ENCODE assay signal across 10 cellular contexts in genomic region chr10:116742367-116743265, GRCh38. TPM values are rescaled to one million over a fixed set of nuclear protein-coding genes. Genes with fewer than 3 reads are reported as not detected.
DNase-seq lines count a peak whose midpoint lies in the region; ATAC-seq, FAIRE-seq and TF ChIP-seq lines count a peak whose summit lies in the region.
"Had no signal": no experiment of that assay in that cellular context is flagged by ENCODE, and none has a peak within 500 bp of the region (broad histone marks: within the 10 kb centered on the region; RNA-seq: fewer than 3 reads in every experiment).

Gene HSPA12A (minus strand): TSS chr10:116742566. CDS start chr10:116742469, 97 bp downstream.

- H3K36me3 Mint-ChIP-seq in activated CD4-positive, alpha-beta memory T cell treated with anti-CD3 and anti-CD28 coated beads for 36 hours: no peaks in the 10 kb centered on the region

- intact Hi-C loops in activated CD4-positive, alpha-beta memory T cell treated with anti-CD3 and anti-CD28 coated beads for 36 hours (cut with micrococcal nuclease): loop anchor here (1.0 to 2.0 kb wide), 3 partner anchors 16 to 432 kb away; no protein-coding TSS in a partner anchor

- peak; percentile 12 for DNase-seq in DMS79 treated with DMSO at 0.1 percent for 48 hours (lab: John Stamatoyannopoulos, UW)
- DNase-seq in DMS79 (lab: John Stamatoyannopoulos, UW): no peak
- peak; percentile 39 for DNase-seq in HFF-Myc (ENCODE audit: extremely low read depth, low read depth)
- peak; percentile 58 for DNase-seq in NCI-H146 (lab: John Stamatoyannopoulos, UW)
- peak; percentile 59 for DNase-seq in activated CD4-positive, alpha-beta memory T cell treated with anti-CD3 and anti-CD28 coated beads for 36 hours
- peak in 1 of 2 experiments; percentile 82 for DNase-seq in H1 (ENCODE audit: low read depth in 1 of 2, low spot score in 2 of 2)
- peak; percentile 74 for DNase-seq in lung (ENCODE audit: low spot score)
- DNase-seq in stimulated activated CD4-positive, alpha-beta T cell treated with anti-CD3 and anti-CD28 coated beads, Interleukin-4, amount 100 ng/mL, for 48 hours (ENCODE audit: low read depth in 2 of 2): peak; percentile 44

- H3K23ac ChIP-seq in H1 (ENCODE audit: insufficient read length): no peak within 1 kb of the TSS

- H3K4me1 ChIP-seq in H1 (replicated peaks in 1 of 4; ENCODE audit: control insufficient read depth in 3 of 4, insufficient read depth in 4 of 4, low read length in 3 of 4) (peaks cover 0 to 9% (median 3%) of the 10 kb centered on the region in 4 experiments; a peak in 6 of 7 replicates), lung (ENCODE audit: control insufficient read depth in 2 of 2, insufficient read depth in 2 of 2, low read length in 2 of 2) (peaks cover 0 to 2% of the 10 kb centered on the region in 2 donors)

- H2BK20ac ChIP-seq in H1 (ENCODE audit: low read length): no peak within 1 kb of the TSS

- no peak for TF ChIP-seq EP300 in H1 (IDR thresholded peaks at IDR 0.05; ENCODE audit: borderline replicate concordance in 1 of 2, low read depth in 2 of 2, low read length in 2 of 2)

- H3K27ac ChIP-seq in H1 (ENCODE audit: low read depth, low read length): no peak within 1 kb of the TSS
- peak within 1 kb of the TSS; percentile 83 to 98 for H3K27ac ChIP-seq in lung (ENCODE audit: low read depth in 1 of 2, low read length in 1 of 2)

- H3K4me3 ChIP-seq in HFF-Myc (replicated peaks; ENCODE audit: low read depth, low read length) (peak within 1 kb of the TSS; percentile 69), H1 (ENCODE audit: extremely low read depth in 1 of 4, insufficient read depth in 2 of 4, low read depth in 3 of 4, low read length in 4 of 4) (peak within 1 kb of the TSS; percentile 54 to 72 (median 58)), lung (peak within 1 kb of the TSS; percentile 67)

- H3K36me3 ChIP-seq in H1 (ENCODE audit: control insufficient read depth in 2 of 4, insufficient read depth in 4 of 4, low read length in 3 of 4): peaks cover 0 to 5% (median 0%) of the 10 kb centered on the region in 4 experiments; a peak in 1 of 8 replicates
- no peaks in the 10 kb centered on the region for H3K36me3 ChIP-seq in lung (ENCODE audit: control insufficient read depth in 2 of 2, insufficient read depth in 2 of 2, low read length in 2 of 2)

- peak within 1 kb of the TSS in 2 of 4 experiments; percentile 31 to 83; a peak in 2 of 7 replicates for H3K9ac ChIP-seq in H1 (replicated peaks in 1 of 4; ENCODE audit: extremely low read depth in 1 of 4, low read depth in 3 of 4, low read length in 3 of 4)

- H2BK5ac ChIP-seq in H1 (ENCODE audit: low read depth, low read length): no peak within 1 kb of the TSS

- H3K4me2 ChIP-seq in H1 (ENCODE audit: insufficient read depth in 1 of 2, low read depth in 2 of 2, low read length in 2 of 2): peak within 1 kb of the TSS; percentile 78 to 86

- H3K23me2 ChIP-seq in H1 (ENCODE audit: low read depth, low read length): peaks cover 16% of the 10 kb centered on the region; the same call in 1 of the 2 replicates

- H3K18ac ChIP-seq in H1 (ENCODE audit: extremely low read depth, low read length): no peak within 1 kb of the TSS

- no peak within 1 kb of the TSS for H3K4me3 Mint-ChIP-seq in activated CD4-positive, alpha-beta memory T cell treated with anti-CD3 and anti-CD28 coated beads for 36 hours
- H3K4me3 Mint-ChIP-seq: stimulated activated naive CD8-positive, alpha-beta T cell treated with anti-CD3 and anti-CD28 coated beads, Interleukin-15, Interleukin-2, amounts not matched to agents 100 ng/mL and 50 ng/mL, for 24 hours had no signal

- H2BK15ac ChIP-seq in H1 (ENCODE audit: low read length): no peak within 1 kb of the TSS

- H3K79me2 ChIP-seq in H1 (ENCODE audit: control insufficient read depth in 1 of 2, insufficient read depth in 2 of 2, low read length in 2 of 2): no peaks in the 10 kb centered on the region

- H3K4me1 Mint-ChIP-seq in activated CD4-positive, alpha-beta memory T cell treated with anti-CD3 and anti-CD28 coated beads for 36 hours (ENCODE audit: low read depth): no peaks in the 10 kb centered on the region

- peaks cover 61% of the 10 kb centered on the region for H3K27me3 Mint-ChIP-seq in activated CD4-positive, alpha-beta memory T cell treated with anti-CD3 and anti-CD28 coated beads for 36 hours

- peak in 1 of 2 experiments; percentile 29; a peak in 1 of 3 replicates for TF ChIP-seq POLR2A in H1 (IDR thresholded peaks at IDR 0.05; ENCODE audit: control extremely low read depth in 1 of 2, low read depth in 2 of 2, low read length in 2 of 2)

- no peak within 1 kb of the TSS for H2BK12ac ChIP-seq in H1 (ENCODE audit: low read depth, low read length)

- H4K91ac ChIP-seq in H1 (replicated peaks; ENCODE audit: insufficient read length, low read length): no peak within 1 kb of the TSS

- H4K8ac ChIP-seq in H1 (ENCODE audit: extremely low read depth, insufficient read depth, low read length): no peak within 1 kb of the TSS

- no peaks in the 10 kb centered on the region for H3K79me1 ChIP-seq in H1 (ENCODE audit: low read depth, low read length)

- H3K9me3 Mint-ChIP-seq in activated CD4-positive, alpha-beta memory T cell treated with anti-CD3 and anti-CD28 coated beads for 36 hours: no peaks in the 10 kb centered on the region
- H3K9me3 Mint-ChIP-seq: stimulated activated naive CD8-positive, alpha-beta T cell treated with anti-CD3 and anti-CD28 coated beads, Interleukin-15, Interleukin-2, amounts not matched to agents 100 ng/mL and 50 ng/mL, for 24 hours had no signal

- POLR2A ChIA-PET in activated CD4-positive, alpha-beta memory T cell treated with anti-CD3 and anti-CD28 coated beads for 36 hours (lab: Charles Lee): no interaction called here
- POLR2A ChIA-PET in H1 (lab: Charles Lee; ENCODE audit: partially characterized antibody): no interaction called here

- no peak within 1 kb of the TSS for H2BK120ac ChIP-seq in H1 (replicated peaks; ENCODE audit: low read depth, low read length)

- no peak within 1 kb of the TSS for H3K56ac ChIP-seq in H1 (replicated peaks; ENCODE audit: insufficient read length, low read depth, low read length)

- H4K5ac ChIP-seq in H1 (ENCODE audit: insufficient read length, low read depth, low read length): no peak within 1 kb of the TSS

- TF ChIP-seq RAD21 in H1 (IDR thresholded peaks at IDR 0.05 in 1 of 2, conservative IDR thresholded peaks at IDR 0.05 in 1 of 2; ENCODE audit: low read depth in 2 of 2, low read length in 2 of 2): no peak

- TF ChIP-seq CTCF in HFF-Myc (IDR thresholded peaks at IDR 0.05; ENCODE audit: low read depth, low read length, missing control alignments) (no peak), H1 (IDR thresholded peaks at IDR 0.05; ENCODE audit: control extremely low read depth in 1 of 3, insufficient read depth in 1 of 3, low read depth in 1 of 3, low read length in 3 of 3) (no peak), lung (IDR thresholded peaks at IDR 0.05; ENCODE audit: control extremely low read depth, extremely low read depth) (no peak)

- H3K14ac ChIP-seq in H1 (ENCODE audit: insufficient read length): no peak within 1 kb of the TSS

- FAIRE-seq in H1 (lab: Jason Lieb, UNC): no peak
- FAIRE-seq: A204.1 had no signal

- 3% methylated on average over 40 of the region's 114 CpGs; no CpG with 5 or more reads in 1 of the 2 experiments for WGBS in H1 (ENCODE audit: extremely low coverage in 1 of 2, insufficient coverage in 1 of 2, insufficient read length in 1 of 2, insufficient replicate concordance in 2 of 2, low coverage in 1 of 2, low lambda C conversion rate in 2 of 2, missing lambda C conversion rate in 1 of 2), 2 experiments
- WGBS in lung, 2 donors: 1% methylated on average over 66 to 114 of the region's 114 CpGs

- H3K27ac Mint-ChIP-seq in activated CD4-positive, alpha-beta memory T cell treated with anti-CD3 and anti-CD28 coated beads for 36 hours: no peak within 1 kb of the TSS
- H3K27ac Mint-ChIP-seq: stimulated activated naive CD8-positive, alpha-beta T cell treated with anti-CD3 and anti-CD28 coated beads, Interleukin-15, Interleukin-2, amounts not matched to agents 100 ng/mL and 50 ng/mL, for 24 hours had no signal

- ATAC-seq in lung (ENCODE audit: insufficient read depth, low FRiP score): peak; percentile 92

- H4K20me1 ChIP-seq in H1 (replicated peaks in 1 of 2; ENCODE audit: control insufficient read depth in 1 of 2, insufficient read depth in 2 of 2, low read length in 2 of 2): peaks cover 2 to 9% of the 10 kb centered on the region in 2 experiments

- H2AFZ ChIP-seq in H1 (ENCODE audit: low read length): 0 out of 2 replicates have a peak within 1 kb of the TSS, but pooled peaks have one; percentile 15

- peaks cover 15 to 57% (median 44%) of the 10 kb centered on the region in 4 experiments for H3K27me3 ChIP-seq in H1 (replicated peaks in 1 of 4; ENCODE audit: control insufficient read depth in 3 of 4, extremely low read depth in 1 of 4, insufficient read depth in 3 of 4, low read length in 3 of 4)
- no peaks in the 10 kb centered on the region for H3K27me3 ChIP-seq in lung (ENCODE audit: control insufficient read depth, insufficient read depth)

- no peaks in the 10 kb centered on the region for H3K9me3 ChIP-seq in H1 (ENCODE audit: insufficient read depth in 2 of 2, low read depth in 1 of 2, low read length in 1 of 2)
- H3K9me3 ChIP-seq in lung (ENCODE audit: control insufficient read depth in 2 of 2, insufficient read depth in 1 of 2, low read length in 1 of 2): peaks cover 0 to 1% of the 10 kb centered on the region in 2 donors

- H3K4ac ChIP-seq in H1 (replicated peaks; ENCODE audit: insufficient read length, low read depth, low read length): no peak within 1 kb of the TSS

- CTCF ChIA-PET in activated CD4-positive, alpha-beta memory T cell treated with anti-CD3 and anti-CD28 coated beads for 36 hours (lab: Charles Lee): interaction anchor here (0.6 to 0.9 kb wide), 4 partner anchors 20 to 425 kb away, joined by 3 to 8 read pairs (median 4); no protein-coding TSS in a partner anchor
- CTCF ChIA-PET in H1 (lab: Charles Lee; ENCODE audit: partially characterized antibody): interaction anchor here (0.9 to 2.3 kb wide), 11 partner anchors 11 to 425 kb away, joined by 3 to 9 read pairs (median 3); no protein-coding TSS in a partner anchor

- no peak within 1 kb of the TSS for H2AK5ac ChIP-seq in H1 (ENCODE audit: low read depth, low read length)

TF ChIP-seq in H1, 55 proteins besides CTCF, POLR2A, EP300 and RAD21 (continues in another document):
- TF ChIP-seq TAF1 (IDR thresholded peaks at IDR 0.05; ENCODE audit: low read depth, low read length): 0 out of 2 replicates have a peak, but pooled peaks have one; percentile 37

RNA-seq across cellular contexts. Expression of gene HSPA12A, which starts in this region (rescaled TPM):
- under 1 TPM; 0.40 to 0.41 TPM for total RNA-seq in activated CD4-positive, alpha-beta memory T cell treated with anti-CD3 and anti-CD28 coated beads for 36 hours
- total RNA-seq in H1 (2021; fragmentation: NEBNext Ultra II Directional; extraction: Animal tissue kit (Norgen Biotek cat#: 25700)): 4.8 and 6.9 TPM in 2 replicates
- polyA plus RNA-seq in H1 (2011; rRNA removed) (3.1 and 3.2 TPM in 2 replicates), lung (1 to 10 TPM; 2.0 to 2.5 TPM)
- 4.0 TPM for polyA plus RNA-seq in H1 (2011; cell fraction: cytosol; rRNA removed)
- 6.6 TPM for polyA plus RNA-seq in H1 (2011; cell fraction: nucleus; rRNA removed)
- polyA plus RNA-seq in H1 (2012, experiment 1 of 2): 2.8 to 4.9 TPM (median 3.6 TPM) in 4 replicates
- polyA plus RNA-seq in H1 (2012, experiment 2 of 2): 1.1 TPM
- polyA plus RNA-seq in H1 (2013, experiment 1 of 2): 3.7 TPM
- 3.2 TPM for polyA plus RNA-seq in H1 (2013, experiment 2 of 2)
- 7.8 and 14.4 TPM in 2 replicates for polyA minus RNA-seq in H1 (2011; rRNA and poly(A)+ RNA removed)
- polyA minus RNA-seq in H1 (2011; cell fraction: cytosol; rRNA and poly(A)+ RNA removed): 3.2 TPM
- polyA minus RNA-seq in H1 (2011; cell fraction: nucleus; rRNA and poly(A)+ RNA removed): 10.1 TPM
- total RNA-seq in lung: 1 to 10 TPM; 7.4 to 9.8 TPM

Comparison
In these comparisons a context has a peak if more than half of its experiments do, and no peak if none do; other contexts are left out.
1. Peak in DNase-seq in activated CD4-positive, alpha-beta memory T cell treated with anti-CD3 and anti-CD28 coated beads for 36 hours; RNA of the gene not detected or under 1 TPM.